8 cellular contexts compared by ENCODE assay signal in the genomic region with DNA sequence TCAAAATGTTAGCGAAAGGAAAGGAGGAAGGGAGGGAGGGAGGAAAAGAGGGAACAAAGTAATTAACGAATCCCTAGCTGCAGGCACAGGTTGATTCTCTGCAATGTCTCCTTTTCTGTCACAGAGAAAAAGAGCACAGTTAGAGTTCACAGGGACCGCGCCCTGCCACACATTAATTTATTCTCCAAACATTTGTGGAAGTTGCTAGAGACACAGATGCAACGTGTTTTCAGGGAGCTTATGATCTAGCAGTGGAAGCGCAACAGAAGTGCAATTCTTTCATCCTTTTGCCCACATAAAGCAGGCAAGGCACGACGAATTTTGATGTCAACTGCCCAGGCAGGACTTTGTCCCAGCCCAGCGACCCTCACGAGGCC.
DNase-seq lines count a peak whose midpoint lies in the region; ATAC-seq and TF ChIP-seq lines count a peak whose summit lies in the region.

No MANE protein-coding gene starts in this region.

- no peak for TF ChIP-seq EP300 in stomach (IDR thresholded peaks at IDR 0.05)

- ATAC-seq in left colon: peak; percentile 21
- ATAC-seq in HG03097 (IDR thresholded peaks at IDR 0.05; ENCODE audit: low FRiP score, unreplicated experiment): no peak
- no peak for ATAC-seq in HG02623 (IDR thresholded peaks at IDR 0.05; ENCODE audit: unreplicated experiment)

- no peaks in the 10 kb centered on the region for H3K36me3 Mint-ChIP-seq in T-helper 2 cell treated with Interferon-gamma antibody and Interleukin-4, amounts not matched to agents 5 μg/mL and 100 μg/mL, for 36 hours (ENCODE audit: low read depth)
- peaks cover 6% of the 10 kb centered on the region for H3K36me3 Mint-ChIP-seq in activated T-helper 1 cell treated with anti-CD3 and anti-CD28 coated beads, Interleukin-12 subunit alpha, Interleukin-12 subunit beta, Interleukin-2, Interleukin-4 antibody, amounts not matched to agents 30 ng/mL and 10 ng/mL and 1 ng/mL, durations not matched to agents 14 hours and 24 hours and 36 hours (ENCODE audit: low read depth)

- TF ChIP-seq POLR2A in stomach (IDR thresholded peaks at IDR 0.05): no peak

- no peak for DNase-seq in T-helper 2 cell treated with Interferon-gamma antibody and Interleukin-4, amounts not matched to agents 5 μg/mL and 100 μg/mL, for 36 hours (ENCODE audit: low spot score)
- no peak for DNase-seq in T-helper 2 cell
- no peak for DNase-seq in activated T-helper 1 cell treated with anti-CD3 and anti-CD28 coated beads, Interleukin-12 subunit alpha, Interleukin-12 subunit beta, Interleukin-2, Interleukin-4 antibody, amounts not matched to agents 30 ng/mL and 10 ng/mL and 1 ng/mL, durations not matched to agents 14 hours and 24 hours and 36 hours (ENCODE audit: low spot score)
- DNase-seq in left colon: peak in 1 of 2 donors; percentile 11
- no peak for DNase-seq in stomach
- DNase-seq in AG08395 (ENCODE audit: low spot score): no peak

- H3K27ac ChIP-seq in stomach: peak overlapping the region; percentile 83 to 92 (median 89)

- no peaks in the 10 kb centered on the region for H3K27me3 ChIP-seq in stomach

- H3K36me3 ChIP-seq in stomach: no peaks in the 10 kb centered on the region

- H3K4me1 Mint-ChIP-seq in T-helper 2 cell treated with Interferon-gamma antibody and Interleukin-4, amounts not matched to agents 5 μg/mL and 100 μg/mL, for 36 hours (ENCODE audit: low read depth): peaks cover 48% of the 10 kb centered on the region
- peaks cover 70% of the 10 kb centered on the region for H3K4me1 Mint-ChIP-seq in activated T-helper 1 cell treated with anti-CD3 and anti-CD28 coated beads, Interleukin-12 subunit alpha, Interleukin-12 subunit beta, Interleukin-2, Interleukin-4 antibody, amounts not matched to agents 30 ng/mL and 10 ng/mL and 1 ng/mL, durations not matched to agents 14 hours and 24 hours and 36 hours (ENCODE audit: low read depth)

- intact Hi-C loops in activated T-helper 1 cell treated with anti-CD3 and anti-CD28 coated beads, Interleukin-12 subunit alpha, Interleukin-12 subunit beta, Interleukin-2, Interleukin-4 antibody, amounts not matched to agents 30 ng/mL and 10 ng/mL and 1 ng/mL, durations not matched to agents 14 hours and 24 hours and 36 hours (cut with micrococcal nuclease): no loop called here
- intact Hi-C loops in left colon (cut with DNase I, micrococcal nuclease): no loop called here
- intact Hi-C loops in stomach (cut with DNase I; ENCODE audit: low total_unique reads): no loop called here

- H3K4me3 ChIP-seq in stomach: peak overlapping the region; percentile 47 to 54 (median 52)

- H3K9me3 ChIP-seq in stomach: no peaks in the 10 kb centered on the region

- WGBS in stomach, 5 donors: 52 to 67% (median 57%) methylated on average over 10 of the region's 10 CpGs

- no peak for TF ChIP-seq CTCF in stomach (IDR thresholded peaks at IDR 0.05)

- no peaks in the 10 kb centered on the region for H3K9me3 Mint-ChIP-seq in T-helper 2 cell treated with Interferon-gamma antibody and Interleukin-4, amounts not matched to agents 5 μg/mL and 100 μg/mL, for 36 hours
- no peaks in the 10 kb centered on the region for H3K9me3 Mint-ChIP-seq in activated T-helper 1 cell treated with anti-CD3 and anti-CD28 coated beads, Interleukin-12 subunit alpha, Interleukin-12 subunit beta, Interleukin-2, Interleukin-4 antibody, amounts not matched to agents 30 ng/mL and 10 ng/mL and 1 ng/mL, durations not matched to agents 14 hours and 24 hours and 36 hours

- H3K27me3 Mint-ChIP-seq in T-helper 2 cell treated with Interferon-gamma antibody and Interleukin-4, amounts not matched to agents 5 μg/mL and 100 μg/mL, for 36 hours (ENCODE audit: low read depth): no peaks in the 10 kb centered on the region
- no peaks in the 10 kb centered on the region for H3K27me3 Mint-ChIP-seq in activated T-helper 1 cell treated with anti-CD3 and anti-CD28 coated beads, Interleukin-12 subunit alpha, Interleukin-12 subunit beta, Interleukin-2, Interleukin-4 antibody, amounts not matched to agents 30 ng/mL and 10 ng/mL and 1 ng/mL, durations not matched to agents 14 hours and 24 hours and 36 hours (ENCODE audit: insufficient read depth)

- peak overlapping the region; percentile 87 for H3K27ac Mint-ChIP-seq in T-helper 2 cell treated with Interferon-gamma antibody and Interleukin-4, amounts not matched to agents 5 μg/mL and 100 μg/mL, for 36 hours
- peak overlapping the region; percentile 80 for H3K27ac Mint-ChIP-seq in activated T-helper 1 cell treated with anti-CD3 and anti-CD28 coated beads, Interleukin-12 subunit alpha, Interleukin-12 subunit beta, Interleukin-2, Interleukin-4 antibody, amounts not matched to agents 30 ng/mL and 10 ng/mL and 1 ng/mL, durations not matched to agents 14 hours and 24 hours and 36 hours

- H3K4me3 Mint-ChIP-seq in T-helper 2 cell treated with Interferon-gamma antibody and Interleukin-4, amounts not matched to agents 5 μg/mL and 100 μg/mL, for 36 hours: peak overlapping the region; percentile 87
- peak overlapping the region; percentile 47 for H3K4me3 Mint-ChIP-seq in activated T-helper 1 cell treated with anti-CD3 and anti-CD28 coated beads, Interleukin-12 subunit alpha, Interleukin-12 subunit beta, Interleukin-2, Interleukin-4 antibody, amounts not matched to agents 30 ng/mL and 10 ng/mL and 1 ng/mL, durations not matched to agents 14 hours and 24 hours and 36 hours

- peaks cover 16 to 38% (median 29%) of the 10 kb centered on the region in 4 donors for H3K4me1 ChIP-seq in stomach
